17 cellular contexts compared by ENCODE assay signal in genomic region chr10:2120781-2121180, GRCh38.
"Had no signal": no experiment of that assay in that cellular context is flagged by ENCODE, and none has a peak within 500 bp of the region (broad histone marks: within the 10 kb centered on the region; RNA-seq: fewer than 3 reads in every experiment).

No MANE protein-coding gene starts in this region.

- H3K27me3 Mint-ChIP-seq: activated naive CD8-positive, alpha-beta T cell had no signal

- H3K27me3 ChIP-seq: suprapubic skin, upper lobe of right lung had no signal

- ATAC-seq: left cardiac atrium; lower lobe of right lung; stimulated activated naive CD8-positive, alpha-beta T cell treated with anti-CD3 and anti-CD28 coated beads, Interleukin-15, amount 100 ng/mL, for 72 hours; upper lobe of right lung had no signal

- H3K9me3 ChIP-seq: lower lobe of right lung, prostate gland, suprapubic skin, upper lobe of right lung had no signal

- H3K4me1 Mint-ChIP-seq: stimulated activated naive CD8-positive, alpha-beta T cell treated with anti-CD3 and anti-CD28 coated beads, Interleukin-15, amount 100 ng/mL, for 72 hours had no signal

- H3K4me3 ChIP-seq: lower lobe of right lung, prostate gland, skin epidermis, suprapubic skin, upper lobe of right lung had no signal

- H3K9me3 Mint-ChIP-seq: stimulated activated naive CD8-positive, alpha-beta T cell treated with anti-CD3 and anti-CD28 coated beads, Interleukin-15, amount 100 ng/mL, for 72 hours had no signal

- H3K36me3 Mint-ChIP-seq: activated naive CD8-positive, alpha-beta T cell had no signal

- H3K4me3 Mint-ChIP-seq: activated naive CD8-positive, alpha-beta T cell; nephron; stimulated activated naive CD8-positive, alpha-beta T cell treated with anti-CD3 and anti-CD28 coated beads, Interleukin-15, amount 100 ng/mL, for 72 hours had no signal

- H3K4me1 ChIP-seq: lower lobe of right lung, prostate gland, suprapubic skin, upper lobe of right lung had no signal

- H3K36me3 ChIP-seq: lower lobe of right lung, prostate gland, suprapubic skin, upper lobe of right lung had no signal

- H3K27ac ChIP-seq: lower lobe of right lung, prostate gland, skin epidermis, suprapubic skin, upper lobe of right lung had no signal

- DNase-seq: activated CD4-positive, alpha-beta T cell treated with anti-CD3 and anti-CD28 coated beads, Interleukin-2, amount 50 U/mL, for 48 hours; activated gamma-delta T cell; amniotic stem cell; dermis blood vessel endothelial cell; effector memory CD4-positive, alpha-beta T cell; left cardiac atrium; lower lobe of right lung; midbrain; right cardiac atrium; stimulated activated CD4-positive, alpha-beta T cell treated with anti-CD3 and anti-CD28 coated beads, Interleukin-2, amount 100 ng/mL, for 48 hours; stimulated activated naive CD8-positive, alpha-beta T cell treated with anti-CD3 and anti-CD28 coated beads, Interleukin-15, amount 100 ng/mL, for 72 hours; upper lobe of right lung had no signal

- H3K27ac Mint-ChIP-seq: activated naive CD8-positive, alpha-beta T cell; nephron; stimulated activated naive CD8-positive, alpha-beta T cell treated with anti-CD3 and anti-CD28 coated beads, Interleukin-15, amount 100 ng/mL, for 72 hours had no signal
